20 cellular contexts compared by ENCODE assay signal in genomic region chr20:38170219-38170902, GRCh38. TPM values are rescaled to one million over a fixed set of nuclear protein-coding genes. Genes with fewer than 3 reads are reported as not detected.
DNase-seq lines count a peak whose midpoint lies in the region; ATAC-seq and TF ChIP-seq lines count a peak whose summit lies in the region.
"Had no signal": no experiment of that assay in that cellular context is flagged by ENCODE, and none has a peak within 500 bp of the region (broad histone marks: within the 10 kb centered on the region; RNA-seq: fewer than 3 reads in every experiment).

No MANE protein-coding gene starts in this region.

- H3K9me2 ChIP-seq in PC-3 (replicated peaks; ENCODE audit: low read length): no peaks in the 10 kb centered on the region

- no peaks in the 10 kb centered on the region for H4K20me1 ChIP-seq in PC-3 (ENCODE audit: low read length)

- no peak overlapping the region for H3K9ac ChIP-seq in PC-3 (ENCODE audit: low read length)

- H3K4me3 ChIP-seq in PC-3 (ENCODE audit: low read length): no peak overlapping the region
- no peak overlapping the region for H3K4me3 ChIP-seq in fibroblast of villous mesenchyme (ENCODE audit: low read depth, low read length)
- H3K4me3 ChIP-seq: gastroesophageal sphincter had no signal

- peaks cover 15% of the 10 kb centered on the region for H3F3A ChIP-seq in PC-3 (ENCODE audit: low read length, unreplicated experiment)

- H3K4me3 Mint-ChIP-seq in Calu3 (ENCODE audit: low read depth, unreplicated experiment): no peak overlapping the region
- no peak overlapping the region for H3K4me3 Mint-ChIP-seq in stimulated activated effector memory CD8-positive, alpha-beta T cell treated with anti-CD3 and anti-CD28 coated beads, Interleukin-12 subunit alpha, Interleukin-12 subunit beta, amount 100 ng/mL, for 72 hours
- H3K4me3 Mint-ChIP-seq: activated T-cell treated with anti-CD3 and anti-CD28 coated beads, Interleukin-2, amount 50 U/mL, for 4 hours; immature natural killer cell; stimulated activated naive CD8-positive, alpha-beta T cell treated with anti-CD3 and anti-CD28 coated beads, Interleukin-15, Interleukin-2, amounts not matched to agents 100 ng/mL and 50 ng/mL, for 24 hours had no signal

- peaks cover 5% of the 10 kb centered on the region; the same call in 1 of the 2 replicates for H3K79me2 ChIP-seq in PC-3 (ENCODE audit: low read length)

- H3K27ac ChIP-seq in PC-3 (ENCODE audit: low read length): peak overlapping the region; percentile 94

- POLR2A ChIA-PET in PC-3 (lab: Charles Lee; ENCODE audit: unreplicated experiment): no interaction called here

- no peaks in the 10 kb centered on the region for H3K27me3 Mint-ChIP-seq in Calu3 (ENCODE audit: unreplicated experiment)

- DNase-seq in Calu3 (no peak), PC-3 (no peak), fibroblast of villous mesenchyme (ENCODE audit: low read depth) (peak; percentile 74), amygdala (lab: John Stamatoyannopoulos, UW) (no peak)
- no peak for DNase-seq in stimulated activated effector memory CD8-positive, alpha-beta T cell treated with anti-CD3 and anti-CD28 coated beads, Interleukin-12 subunit alpha, Interleukin-12 subunit beta, amount 100 ng/mL, for 72 hours (ENCODE audit: low spot score in 2 of 2)
- DNase-seq in activated CD4-positive, alpha-beta T cell treated with anti-CD3 and anti-CD28 coated beads, Interleukin-2, amount 50 U/mL, for 1 hour: no peak
- DNase-seq: activated CD4-positive, alpha-beta T cell treated with anti-CD3 and anti-CD28 coated beads for 48 hours; activated T-cell treated with anti-CD3 and anti-CD28 coated beads, Interleukin-2, amount 50 U/mL, for 4 hours; DMS79; immature natural killer cell; Karpas-422; midbrain; NCI-H1436; NCI-H226; SIG-M5; small intestine; T1000 had no signal

- peaks cover 84% of the 10 kb centered on the region for H3K4me1 Mint-ChIP-seq in Calu3 (ENCODE audit: low read depth, unreplicated experiment)
- peaks cover 9% of the 10 kb centered on the region for H3K4me1 Mint-ChIP-seq in stimulated activated effector memory CD8-positive, alpha-beta T cell treated with anti-CD3 and anti-CD28 coated beads, Interleukin-12 subunit alpha, Interleukin-12 subunit beta, amount 100 ng/mL, for 72 hours

- H3K27me3 ChIP-seq in PC-3 (ENCODE audit: low read length): no peaks in the 10 kb centered on the region
- H3K27me3 ChIP-seq: gastroesophageal sphincter had no signal

- CTCF ChIA-PET in Calu3 (lab: Charles Lee): interaction anchor here (1.1 to 2.5 kb wide), 3 partner anchors 48 to 113 kb away, joined by 3 to 9 read pairs (median 6); no protein-coding TSS in a partner anchor
- CTCF ChIA-PET in PC-3 (lab: Charles Lee): interaction anchor here (1.5 kb wide), 1 partner anchor 51 kb away, joined by 4 read pairs; no protein-coding TSS in a partner anchor

- no peak for ATAC-seq in PC-3
- ATAC-seq in stimulated activated effector memory CD8-positive, alpha-beta T cell treated with anti-CD3 and anti-CD28 coated beads, Interleukin-12 subunit alpha, Interleukin-12 subunit beta, amount 100 ng/mL, for 72 hours: no peak
- no peak for ATAC-seq in HG03135 (IDR thresholded peaks at IDR 0.05; ENCODE audit: unreplicated experiment)
- ATAC-seq: activated T-cell treated with anti-CD3 and anti-CD28 coated beads, Interleukin-2, amount 50 U/mL, for 4 hours had no signal

- H3K4me2 ChIP-seq in PC-3 (ENCODE audit: low read length): no peak overlapping the region

- TF ChIP-seq CTCF in Calu3 (IDR thresholded peaks at IDR 0.05; ENCODE audit: unreplicated experiment): no peak
- TF ChIP-seq CTCF in PC-3 (conservative IDR thresholded peaks at IDR 0.05; ENCODE audit: low read depth, low read length): no peak
- TF ChIP-seq CTCF in fibroblast of villous mesenchyme (IDR thresholded peaks at IDR 0.05; ENCODE audit: insufficient read depth, low read depth, low read length): no peak

- H3K36me3 Mint-ChIP-seq in Calu3 (ENCODE audit: insufficient read depth, unreplicated experiment): peaks cover 20% of the 10 kb centered on the region
- H3K36me3 Mint-ChIP-seq in stimulated activated effector memory CD8-positive, alpha-beta T cell treated with anti-CD3 and anti-CD28 coated beads, Interleukin-12 subunit alpha, Interleukin-12 subunit beta, amount 100 ng/mL, for 72 hours: no peaks in the 10 kb centered on the region
- H3K36me3 Mint-ChIP-seq: immature natural killer cell had no signal

- peak overlapping the region; percentile 23 for H3K27ac Mint-ChIP-seq in Calu3 (ENCODE audit: unreplicated experiment)
- H3K27ac Mint-ChIP-seq in stimulated activated effector memory CD8-positive, alpha-beta T cell treated with anti-CD3 and anti-CD28 coated beads, Interleukin-12 subunit alpha, Interleukin-12 subunit beta, amount 100 ng/mL, for 72 hours: peak overlapping the region; percentile 7
- H3K27ac Mint-ChIP-seq: immature natural killer cell; stimulated activated naive CD8-positive, alpha-beta T cell treated with anti-CD3 and anti-CD28 coated beads, Interleukin-15, Interleukin-2, amounts not matched to agents 100 ng/mL and 50 ng/mL, for 24 hours had no signal

- no TSS peak for BruUV-seq in Calu3 (replicated peaks; lab: Mats Ljungman, UMichigan)
- BruUV-seq in PC-3 (replicated peaks; lab: Mats Ljungman, UMichigan): no TSS peak

- H3K4me1 ChIP-seq in PC-3 (ENCODE audit: insufficient read depth, low read length): peaks cover 84% of the 10 kb centered on the region

- no peaks in the 10 kb centered on the region for H3K9me3 ChIP-seq in PC-3 (ENCODE audit: low read length)
- H3K9me3 ChIP-seq: gastroesophageal sphincter had no signal

- no peak overlapping the region for H2AFZ ChIP-seq in PC-3 (ENCODE audit: low read length)

- H3K36me3 ChIP-seq in PC-3 (ENCODE audit: low read depth, low read length): no peaks in the 10 kb centered on the region
- H3K36me3 ChIP-seq: gastroesophageal sphincter had no signal

- intact Hi-C loops in Calu3 (cut with micrococcal nuclease; ENCODE audit: unreplicated experiment): no loop called here
- intact Hi-C loops in PC-3 (cut with micrococcal nuclease): no loop called here

- H3K9me3 Mint-ChIP-seq in Calu3 (ENCODE audit: low read depth, unreplicated experiment): no peaks in the 10 kb centered on the region
- H3K9me3 Mint-ChIP-seq in stimulated activated effector memory CD8-positive, alpha-beta T cell treated with anti-CD3 and anti-CD28 coated beads, Interleukin-12 subunit alpha, Interleukin-12 subunit beta, amount 100 ng/mL, for 72 hours: no peaks in the 10 kb centered on the region
- H3K9me3 Mint-ChIP-seq: activated T-cell treated with anti-CD3 and anti-CD28 coated beads, Interleukin-2, amount 50 U/mL, for 4 hours; immature natural killer cell; stimulated activated naive CD8-positive, alpha-beta T cell treated with anti-CD3 and anti-CD28 coated beads, Interleukin-15, Interleukin-2, amounts not matched to agents 100 ng/mL and 50 ng/mL, for 24 hours had no signal

RNA-seq across cellular contexts. Expression of gene TGM2, which starts 5.3 kb away (rescaled TPM):
- 261 and 311 TPM in 2 replicates for total RNA-seq in Calu3 (2022)
- total RNA-seq in PC-3 (2014; rRNA removed): 583 and 773 TPM in 2 replicates
- total RNA-seq in fibroblast of villous mesenchyme: 1,041 and 2,020 TPM in 2 replicates
